In genomic region chr10:94212876-94213595, GRCh38 we compare ENCODE assay signal across 16 cellular contexts.
DNase-seq lines count a peak whose midpoint lies in the region; ATAC-seq and TF ChIP-seq lines count a peak whose summit lies in the region.
"Had no signal": no experiment of that assay in that cellular context is flagged by ENCODE, and none has a peak within 500 bp of the region (broad histone marks: within the 10 kb centered on the region; RNA-seq: fewer than 3 reads in every experiment).

No MANE protein-coding gene starts in this region.

- no peaks in the 10 kb centered on the region for H3K36me3 ChIP-seq in IMR-90 (ENCODE audit: control insufficient read depth, insufficient read depth, low read length)
- H3K36me3 ChIP-seq in liver (ENCODE audit: control insufficient read depth in 4 of 4, insufficient read depth in 3 of 4, low read depth in 1 of 4, low read length in 3 of 4), result no peaks in the 10 kb centered on the region
- no peaks in the 10 kb centered on the region for H3K36me3 ChIP-seq in thoracic aorta

- H3K4me1 ChIP-seq in IMR-90 (ENCODE audit: control insufficient read depth, insufficient read depth, low read length) (peaks cover 6% of the 10 kb centered on the region; the same call in 1 of the 2 replicates), liver (ENCODE audit: control insufficient read depth in 4 of 4, insufficient read depth in 4 of 4, low read length in 3 of 4) (peaks cover 5 to 25% (median 19%) of the 10 kb centered on the region in 4 donors), thoracic aorta (ENCODE audit: control insufficient read depth in 1 of 2, low read depth in 2 of 2) (peaks cover 21 to 58% of the 10 kb centered on the region in 2 donors)

- H3K79me1 ChIP-seq in IMR-90 (ENCODE audit: low read depth in 1 of 2, low read length in 2 of 2), result no peaks in the 10 kb centered on the region

- no peak overlapping the region for H2BK15ac ChIP-seq in IMR-90 (ENCODE audit: low read depth, low read length)

- H3K23ac ChIP-seq in IMR-90 (ENCODE audit: low read depth, low read length), result 0 out of 2 replicates have a peak overlapping the region, but pooled peaks have one; percentile 12

- H3K27me3 ChIP-seq in IMR-90 (ENCODE audit: control insufficient read depth, insufficient read depth, low read length), result no peaks in the 10 kb centered on the region
- H3K27me3 ChIP-seq in liver (ENCODE audit: control insufficient read depth in 4 of 4, insufficient read depth in 4 of 4, low read length in 3 of 4), result no peaks in the 10 kb centered on the region
- H3K27me3 ChIP-seq in thoracic aorta (replicated peaks; ENCODE audit: insufficient read depth), result no peaks in the 10 kb centered on the region

- TF ChIP-seq CTCF in IMR-90 (conservative IDR thresholded peaks at IDR 0.05; ENCODE audit: low read depth, low read length) (no peak), liver (IDR thresholded peaks at IDR 0.05; ENCODE audit: low read depth, low read length, missing input control) (no peak), thoracic aorta (IDR thresholded peaks at IDR 0.05) (no peak), HFFc6 (IDR thresholded peaks at IDR 0.05) (no peak)

- TF ChIP-seq POLR2A in IMR-90 (IDR thresholded peaks at IDR 0.05; ENCODE audit: low read depth, low read length), result no peak

- H3K4ac ChIP-seq in IMR-90 (ENCODE audit: low read depth, low read length), result peak overlapping the region; percentile 17; the same call in 1 of the 2 replicates

- no peak overlapping the region for H3K4me3 ChIP-seq in IMR-90 (ENCODE audit: insufficient read depth, low read depth, low read length)
- no peak overlapping the region for H3K4me3 ChIP-seq in liver (ENCODE audit: low read depth in 1 of 3, low read length in 3 of 3)
- no peak overlapping the region for H3K4me3 ChIP-seq in thoracic aorta

- no peak overlapping the region for H3K4me3 Mint-ChIP-seq in HFFc6
- H3K4me3 Mint-ChIP-seq: activated T-helper 1 cell treated with anti-CD3 and anti-CD28 coated beads, Interleukin-12 subunit alpha, Interleukin-12 subunit beta, Interleukin-2, Interleukin-4 antibody, amounts not matched to agents 30 ng/mL and 10 ng/mL and 1 ng/mL, durations not matched to agents 14 hours and 24 hours and 36 hours; T-helper 1 cell treated with Interleukin-12 subunit alpha and Interleukin-12 subunit beta and Interleukin-4 antibody, amounts not matched to agents 30 μg/mL and 1 μg/mL, for 36 hours had no signal

- no peak overlapping the region for H3K4me2 ChIP-seq in IMR-90 (ENCODE audit: low read depth, low read length)

- in situ Hi-C loops in IMR-90 (cut with MboI; ENCODE audit: low sequenced_read_pairs), result no loop called here

- DNase-seq in IMR-90 (no peak), dermis blood vessel endothelial cell (peak; percentile 20), thoracic aorta (ENCODE audit: low spot score) (no peak), NCI-H2029 treated with DMSO at 0.1 percent for 48 hours (lab: John Stamatoyannopoulos, UW) (no peak), HFFc6 (no peak), middle frontal gyrus (ENCODE audit: extremely low spot score, low spot score) (no peak)
- no peak for DNase-seq in effector CD4-positive, alpha-beta T cell
- DNase-seq: activated CD4-positive, alpha-beta T cell treated with anti-CD3 and anti-CD28 coated beads for 48 hours; GOT3; NCI-H1092; NCI-H510A treated with DMSO at 0.1 percent for 48 hours; posterior cingulate gyrus had no signal

- no peak overlapping the region for H2AK5ac ChIP-seq in IMR-90 (ENCODE audit: low read depth, low read length)

- no peak overlapping the region; the same call in 1 of the 2 replicates for H3K27ac ChIP-seq in IMR-90 (ENCODE audit: insufficient read depth, low read length)
- H3K27ac ChIP-seq in liver (ENCODE audit: low read depth in 1 of 2, low read length in 2 of 2), result peak overlapping the region; percentile 75 to 90
- H3K27ac ChIP-seq in thoracic aorta, result peak overlapping the region; percentile 52 to 82

- no peak overlapping the region for H3K14ac ChIP-seq in IMR-90 (replicated peaks; ENCODE audit: low read depth, low read length)

- H3K27ac Mint-ChIP-seq in HFFc6, result no peak overlapping the region
- H3K27ac Mint-ChIP-seq: activated T-helper 1 cell treated with anti-CD3 and anti-CD28 coated beads, Interleukin-12 subunit alpha, Interleukin-12 subunit beta, Interleukin-2, Interleukin-4 antibody, amounts not matched to agents 30 ng/mL and 10 ng/mL and 1 ng/mL, durations not matched to agents 14 hours and 24 hours and 36 hours; T-helper 1 cell treated with Interleukin-12 subunit alpha and Interleukin-12 subunit beta and Interleukin-4 antibody, amounts not matched to agents 30 μg/mL and 1 μg/mL, for 36 hours had no signal

- no peak overlapping the region for H4K5ac ChIP-seq in IMR-90 (ENCODE audit: low read depth, low read length)

- H2BK5ac ChIP-seq in IMR-90 (ENCODE audit: low read depth, low read length, poor library complexity, severe bottlenecking), result no peak overlapping the region

- H2AK9ac ChIP-seq in IMR-90 (replicated peaks; ENCODE audit: low read depth, low read length, poor library complexity), result no peak overlapping the region

- dilution Hi-C loops in IMR-90 (cut with HindIII; ENCODE audit: low sequenced_read_pairs, unreplicated experiment), result no loop called here

- BruUV-seq in IMR-90 (replicated peaks; lab: Mats Ljungman, UMichigan), result no TSS peak

- H2AFZ ChIP-seq in IMR-90 (replicated peaks; ENCODE audit: low read length, poor library complexity), result no peak overlapping the region

- CTCF ChIA-PET in IMR-90 (lab: Yijun Ruan, JAX), result interaction anchor here (0.6 kb wide), 1 partner anchor 14 kb away, joined by 3 read pairs; no protein-coding TSS in a partner anchor

- H3K27me3 Mint-ChIP-seq in HFFc6 (ENCODE audit: insufficient read depth), result peaks cover 22% of the 10 kb centered on the region

- peak overlapping the region in 1 of 2 experiments; percentile 49; a peak in 1 of 4 replicates for H4K8ac ChIP-seq in IMR-90 (ENCODE audit: low read depth in 2 of 2, low read length in 2 of 2)

- no peaks in the 10 kb centered on the region for H3K9me3 ChIP-seq in IMR-90 (ENCODE audit: control insufficient read depth, insufficient read depth, low read length)
- H3K9me3 ChIP-seq in liver (ENCODE audit: control insufficient read depth in 4 of 4, low read length in 3 of 4), result no peaks in the 10 kb centered on the region
- H3K9me3 ChIP-seq in thoracic aorta, result no peaks in the 10 kb centered on the region

- H3K56ac ChIP-seq in IMR-90 (ENCODE audit: extremely low read depth, insufficient read depth, low read length), result no peak overlapping the region

- POLR2A ChIA-PET in IMR-90 (lab: Charles Lee; ENCODE audit: unreplicated experiment), result no interaction called here

- no peak for TF ChIP-seq RAD21 in IMR-90 (IDR thresholded peaks at IDR 0.05; ENCODE audit: low read length)
- TF ChIP-seq RAD21 in liver (IDR thresholded peaks at IDR 0.05), result peak; percentile 49 to 53

- no CpG with 5 or more reads among the region's 3 CpGs for WGBS in IMR-90 (ENCODE audit: extremely low coverage in 2 of 2, insufficient read length in 1 of 2), 2 experiments
- WGBS in liver, result 54% methylated on average over 3 of the region's 3 CpGs

- H3K9me1 ChIP-seq in IMR-90 (ENCODE audit: insufficient read depth, low read length), result peaks cover 8% of the 10 kb centered on the region; the same call in 1 of the 2 replicates

- H3K9me3 Mint-ChIP-seq in HFFc6, result no peaks in the 10 kb centered on the region
- H3K9me3 Mint-ChIP-seq: activated T-helper 1 cell treated with anti-CD3 and anti-CD28 coated beads, Interleukin-12 subunit alpha, Interleukin-12 subunit beta, Interleukin-2, Interleukin-4 antibody, amounts not matched to agents 30 ng/mL and 10 ng/mL and 1 ng/mL, durations not matched to agents 14 hours and 24 hours and 36 hours; T-helper 1 cell treated with Interleukin-12 subunit alpha and Interleukin-12 subunit beta and Interleukin-4 antibody, amounts not matched to agents 30 μg/mL and 1 μg/mL, for 36 hours had no signal

- H3K4me1 Mint-ChIP-seq in HFFc6 (ENCODE audit: low read depth), result no peaks in the 10 kb centered on the region

- no peaks in the 10 kb centered on the region for H4K20me1 ChIP-seq in IMR-90 (ENCODE audit: insufficient read depth, low read length)

- no peak overlapping the region for H4K91ac ChIP-seq in IMR-90 (ENCODE audit: insufficient read depth, low read depth, low read length)

- H3K18ac ChIP-seq in IMR-90 (ENCODE audit: low read depth, low read length), result no peak overlapping the region; the same call in 1 of the 2 replicates

- peak overlapping the region; percentile 9; the same call in 1 of the 2 replicates for H2BK20ac ChIP-seq in IMR-90 (ENCODE audit: low read depth, low read length)

- no peak overlapping the region for H3K9ac ChIP-seq in IMR-90 (ENCODE audit: low read depth, low read length)
- no peak overlapping the region for H3K9ac ChIP-seq in liver (ENCODE audit: low read depth in 1 of 2, low read length in 2 of 2)

- ATAC-seq in IMR-90 (ENCODE audit: low read depth), result no peak
- peak; percentile 62 for ATAC-seq in thoracic aorta (ENCODE audit: insufficient number of reproducible peaks, low FRiP score, low read depth)
- ATAC-seq: Panc1 had no signal

- intact Hi-C loops in IMR-90 (cut with micrococcal nuclease), result no loop called here

- no peaks in the 10 kb centered on the region for H3K36me3 Mint-ChIP-seq in HFFc6 (ENCODE audit: low read depth)

- 0 out of 2 replicates have a peak overlapping the region, but pooled peaks have one; percentile 30 for H2BK120ac ChIP-seq in IMR-90 (ENCODE audit: low read depth, low read length)

TF ChIP-seq in IMR-90, 13 proteins besides CTCF, POLR2A, EP300 and RAD21 (continues in another document):
- TF ChIP-seq CEBPB (IDR thresholded peaks at IDR 0.05; ENCODE audit: low read depth, low read length), result peak; percentile 21; the same call in 1 of the 2 replicates

TF ChIP-seq in liver, 16 proteins besides CTCF, POLR2A, EP300 and RAD21 (continues in another document):
- TF ChIP-seq, protein P1, sequence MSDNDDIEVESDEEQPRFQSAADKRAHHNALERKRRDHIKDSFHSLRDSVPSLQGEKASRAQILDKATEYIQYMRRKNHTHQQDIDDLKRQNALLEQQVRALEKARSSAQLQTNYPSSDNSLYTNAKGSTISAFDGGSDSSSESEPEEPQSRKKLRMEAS (IDR thresholded peaks at IDR 0.05), result peak; percentile 99
